In genomic region chr19:49407482-49408015, GRCh38 we compare ENCODE assay signal across 18 cellular contexts. TPM values are rescaled to one million over a fixed set of nuclear protein-coding genes. Genes with fewer than 3 reads are reported as not detected.
DNase-seq lines count a peak whose midpoint lies in the region; ATAC-seq and TF ChIP-seq lines count a peak whose summit lies in the region.
"Had no signal": no experiment of that assay in that cellular context is flagged by ENCODE, and none has a peak within 500 bp of the region (broad histone marks: within the 10 kb centered on the region; RNA-seq: fewer than 3 reads in every experiment).

No MANE protein-coding gene starts in this region.

- intact Hi-C loops in lower leg skin (cut with DNase I; ENCODE audit: low total_unique reads) (no loop called here), A673 (cut with micrococcal nuclease; ENCODE audit: unreplicated experiment) (no loop called here)

- H3F3A ChIP-seq in neural progenitor cell (ENCODE audit: low read depth) = peaks cover 26% of the 10 kb centered on the region

- TF ChIP-seq CTCF in neural progenitor cell (IDR thresholded peaks at IDR 0.05) (no peak), lower leg skin (IDR thresholded peaks at IDR 0.05) (no peak), foreskin keratinocyte (conservative IDR thresholded peaks at IDR 0.05) (no peak), A673 (conservative IDR thresholded peaks at IDR 0.05; ENCODE audit: low read depth, low read length) (no peak)

- no peaks in the 10 kb centered on the region for H3K27me3 ChIP-seq in CD4-positive, CD25-positive, alpha-beta regulatory T cell (ENCODE audit: control insufficient read depth, insufficient read depth, low read length)
- no peaks in the 10 kb centered on the region for H3K27me3 ChIP-seq in neural progenitor cell
- H3K27me3 ChIP-seq in foreskin keratinocyte = no peaks in the 10 kb centered on the region
- no peaks in the 10 kb centered on the region for H3K27me3 ChIP-seq in A673 (replicated peaks; ENCODE audit: insufficient read depth, low read depth, low read length, poor library complexity)
- H3K27me3 ChIP-seq: BE2C had no signal

- no peaks in the 10 kb centered on the region for H4K20me1 ChIP-seq in neural progenitor cell (ENCODE audit: low read depth)

- no peaks in the 10 kb centered on the region for H3K36me3 ChIP-seq in CD4-positive, CD25-positive, alpha-beta regulatory T cell (ENCODE audit: control insufficient read depth, insufficient read depth, low read length)
- H3K36me3 ChIP-seq in neural progenitor cell (no peaks in the 10 kb centered on the region), A673 (ENCODE audit: insufficient read depth, low read length, poor library complexity, severe bottlenecking) (no peaks in the 10 kb centered on the region)
- H3K36me3 ChIP-seq: BE2C, HAP-1 had no signal

- no peak overlapping the region for H3K27ac ChIP-seq in CD4-positive, CD25-positive, alpha-beta regulatory T cell (ENCODE audit: insufficient read depth, low read length, poor library complexity, severe bottlenecking)
- H3K27ac ChIP-seq in neural progenitor cell (no peak overlapping the region), foreskin keratinocyte (no peak overlapping the region), A673 (ENCODE audit: low read depth, low read length, poor library complexity, severe bottlenecking) (no peak overlapping the region)
- H3K27ac ChIP-seq: 22Rv1 had no signal

- H3K4me3 Mint-ChIP-seq in T-helper 2 cell treated with Interferon-gamma antibody and Interleukin-4, amounts not matched to agents 5 μg/mL and 100 μg/mL, for 36 hours = peak overlapping the region; percentile 54
- H3K4me3 Mint-ChIP-seq in CD4-positive, CD25-positive, alpha-beta regulatory T cell = peak overlapping the region in 1 of 4 donors; percentile 38
- peak overlapping the region in 1 of 3 donors; percentile 76 for H3K4me3 Mint-ChIP-seq in T-cell
- H3K4me3 Mint-ChIP-seq in neural progenitor cell = no peak overlapping the region

- ATAC-seq in CD4-positive, CD25-positive, alpha-beta regulatory T cell (ENCODE audit: low read depth in 2 of 2) = no peak
- ATAC-seq in T-cell (replicated peaks in 1 of 4) (peak in 1 of 4 experiments; percentile 19), foreskin keratinocyte (no peak)
- ATAC-seq: Panc1 had no signal

- POLR2A ChIA-PET in T-cell (lab: Charles Lee) = no interaction called here
- POLR2A ChIA-PET in A673 (lab: Charles Lee; ENCODE audit: low non-redundant PET) = no interaction called here

- peaks cover 5% of the 10 kb centered on the region for H3K36me3 Mint-ChIP-seq in T-helper 2 cell treated with Interferon-gamma antibody and Interleukin-4, amounts not matched to agents 5 μg/mL and 100 μg/mL, for 36 hours (ENCODE audit: low read depth)
- H3K36me3 Mint-ChIP-seq in CD4-positive, CD25-positive, alpha-beta regulatory T cell = no peaks in the 10 kb centered on the region
- H3K36me3 Mint-ChIP-seq in T-cell = no peaks in the 10 kb centered on the region
- H3K36me3 Mint-ChIP-seq in neural progenitor cell = no peaks in the 10 kb centered on the region

- H3K9ac ChIP-seq in neural progenitor cell = no peak overlapping the region

- no TSS peak for BruUV-seq in A673 (replicated peaks; lab: Mats Ljungman, UMichigan)

- H3K9me3 ChIP-seq in CD4-positive, CD25-positive, alpha-beta regulatory T cell (ENCODE audit: control insufficient read depth in 2 of 2, low read length in 2 of 2) = no peaks in the 10 kb centered on the region
- H3K9me3 ChIP-seq in neural progenitor cell (ENCODE audit: low read depth) (no peaks in the 10 kb centered on the region), A673 (ENCODE audit: low read depth, low read length, poor library complexity, severe bottlenecking) (no peaks in the 10 kb centered on the region)
- H3K9me3 ChIP-seq: BE2C, HAP-1 had no signal

- no peaks in the 10 kb centered on the region for H3K79me2 ChIP-seq in neural progenitor cell (ENCODE audit: low read depth)

- H3K9me3 Mint-ChIP-seq in T-helper 2 cell treated with Interferon-gamma antibody and Interleukin-4, amounts not matched to agents 5 μg/mL and 100 μg/mL, for 36 hours = no peaks in the 10 kb centered on the region
- no peaks in the 10 kb centered on the region for H3K9me3 Mint-ChIP-seq in CD4-positive, CD25-positive, alpha-beta regulatory T cell
- H3K9me3 Mint-ChIP-seq in T-cell = no peaks in the 10 kb centered on the region
- H3K9me3 Mint-ChIP-seq in neural progenitor cell = no peaks in the 10 kb centered on the region

- CTCF ChIA-PET in T-cell (lab: Charles Lee) = no interaction called here
- CTCF ChIA-PET in A673 (lab: Charles Lee) = no interaction called here

- H3K4me1 ChIP-seq in CD4-positive, CD25-positive, alpha-beta regulatory T cell (ENCODE audit: control insufficient read depth, insufficient read depth, low read length, poor library complexity, severe bottlenecking) = peaks cover 39% of the 10 kb centered on the region
- H3K4me1 ChIP-seq in neural progenitor cell (peaks cover 31% of the 10 kb centered on the region), foreskin keratinocyte (no peaks in the 10 kb centered on the region), A673 (ENCODE audit: insufficient read depth, low read length, poor library complexity, severe bottlenecking) (peaks cover 14% of the 10 kb centered on the region)
- H3K4me1 ChIP-seq: BE2C, HAP-1 had no signal

- peaks cover 58% of the 10 kb centered on the region for H3K4me1 Mint-ChIP-seq in T-helper 2 cell treated with Interferon-gamma antibody and Interleukin-4, amounts not matched to agents 5 μg/mL and 100 μg/mL, for 36 hours (ENCODE audit: low read depth)
- peaks cover 7 to 58% (median 40%) of the 10 kb centered on the region in 4 donors for H3K4me1 Mint-ChIP-seq in CD4-positive, CD25-positive, alpha-beta regulatory T cell
- H3K4me1 Mint-ChIP-seq in T-cell (peaks cover 56 to 71% (median 62%) of the 10 kb centered on the region in 3 donors), neural progenitor cell (peaks cover 36% of the 10 kb centered on the region)

- no peak overlapping the region for H3K4me2 ChIP-seq in neural progenitor cell

- TF ChIP-seq POLR2A in lower leg skin (IDR thresholded peaks at IDR 0.05) = no peak

- 89 to 90% methylated on average over 16 of the region's 16 CpGs for WGBS in lower leg skin, 2 donors

- H2AFZ ChIP-seq in neural progenitor cell (replicated peaks) = no peak overlapping the region

- peak overlapping the region; percentile 7 for H3K27ac Mint-ChIP-seq in T-helper 2 cell treated with Interferon-gamma antibody and Interleukin-4, amounts not matched to agents 5 μg/mL and 100 μg/mL, for 36 hours
- peak overlapping the region in 2 of 3 donors; percentile 73 to 79 for H3K27ac Mint-ChIP-seq in CD4-positive, CD25-positive, alpha-beta regulatory T cell
- peak overlapping the region; percentile 77 to 96 for H3K27ac Mint-ChIP-seq in T-cell
- peak overlapping the region; percentile 0 for H3K27ac Mint-ChIP-seq in neural progenitor cell

- H3K4me3 ChIP-seq in CD4-positive, CD25-positive, alpha-beta regulatory T cell (ENCODE audit: low read depth, low read length) = no peak overlapping the region
- H3K4me3 ChIP-seq in neural progenitor cell = no peak overlapping the region
- H3K4me3 ChIP-seq in lower leg skin (ENCODE audit: low read depth, poor library complexity, severe bottlenecking) = no peak overlapping the region
- H3K4me3 ChIP-seq in A673 (ENCODE audit: low read depth, low read length, poor library complexity, severe bottlenecking) = no peak overlapping the region
- H3K4me3 ChIP-seq: HAP-1 had no signal

- peaks cover 3% of the 10 kb centered on the region for H3K27me3 Mint-ChIP-seq in T-helper 2 cell treated with Interferon-gamma antibody and Interleukin-4, amounts not matched to agents 5 μg/mL and 100 μg/mL, for 36 hours (ENCODE audit: low read depth)
- H3K27me3 Mint-ChIP-seq in CD4-positive, CD25-positive, alpha-beta regulatory T cell = no peaks in the 10 kb centered on the region
- H3K27me3 Mint-ChIP-seq in T-cell (no peaks in the 10 kb centered on the region), neural progenitor cell (ENCODE audit: insufficient read depth, low read depth) (peaks cover 14% of the 10 kb centered on the region)

- no peak for DNase-seq in T-helper 2 cell treated with Interferon-gamma antibody and Interleukin-4, amounts not matched to agents 5 μg/mL and 100 μg/mL, for 36 hours (ENCODE audit: low spot score)
- DNase-seq in T-helper 2 cell (no peak), T-cell (no peak), neural progenitor cell (ENCODE audit: low spot score) (no peak), lower leg skin (ENCODE audit: low spot score in 2 of 2) (no peak), foreskin keratinocyte (no peak), A673 (ENCODE audit: low spot score) (no peak)
- no peak for DNase-seq in CD4-positive, CD25-positive, alpha-beta regulatory T cell
- DNase-seq: BE2C, DMS 273 treated with DMSO at 0.1 percent for 48 hours, GDM1, NCI-H2029, NCI-H2171 treated with DMSO at 0.1 percent for 48 hours, NCI-H510A, Right ventricle myocardium superior had no signal

RNA-seq across cellular contexts. Expression of gene PTH2, which starts 15.7 kb away (rescaled TPM):
- total RNA-seq in CD4-positive, CD25-positive, alpha-beta regulatory T cell = not detected
- polyA plus RNA-seq in CD4-positive, CD25-positive, alpha-beta regulatory T cell = not detected
- total RNA-seq in T-cell (not detected), neural progenitor cell (ENCODE audit: low replicate concordance) (not detected in 2 replicates), lower leg skin (not detected), foreskin keratinocyte (not detected in 2 replicates), A673 (2021) (not detected in 2 replicates)
- not detected in 2 replicates for polyA plus RNA-seq in foreskin keratinocyte
- total RNA-seq: Right ventricle myocardium superior had no signal

RNA-seq across cellular contexts. Expression of gene GFY, which starts 17.6 kb away (rescaled TPM):
- total RNA-seq in CD4-positive, CD25-positive, alpha-beta regulatory T cell = not detected
- polyA plus RNA-seq in CD4-positive, CD25-positive, alpha-beta regulatory T cell = not detected
- total RNA-seq in T-cell = under 1 TPM in 1 of 5 donors, not detected in 4; 0.16 TPM
- 0.09 TPM in 1 of 2 replicates, not detected in the other for total RNA-seq in neural progenitor cell (ENCODE audit: low replicate concordance)
- total RNA-seq in lower leg skin = not detected
- not detected in 2 replicates for total RNA-seq in foreskin keratinocyte
- polyA plus RNA-seq in foreskin keratinocyte = not detected in 2 replicates
- not detected in 2 replicates for total RNA-seq in A673 (2021)
- total RNA-seq: Right ventricle myocardium superior had no signal

RNA-seq across cellular contexts. Expression of gene KASH5, which starts 19.5 kb away (rescaled TPM):
- total RNA-seq in CD4-positive, CD25-positive, alpha-beta regulatory T cell = not detected
- polyA plus RNA-seq in CD4-positive, CD25-positive, alpha-beta regulatory T cell = not detected
- under 1 TPM in 2 of 5 donors, not detected in 3; 0.25 to 0.26 TPM for total RNA-seq in T-cell
- 0.59 TPM in 1 of 2 replicates, not detected in the other for total RNA-seq in neural progenitor cell (ENCODE audit: low replicate concordance)
- not detected for total RNA-seq in lower leg skin
- total RNA-seq in foreskin keratinocyte = not detected in 2 replicates
- polyA plus RNA-seq in foreskin keratinocyte = not detected in 2 replicates
- 0.37 TPM in 1 of 2 replicates, not detected in the other for total RNA-seq in A673 (2021)
- total RNA-seq: Right ventricle myocardium superior had no signal

RNA-seq across cellular contexts. Expression of gene SLC17A7, which starts 33.8 kb away (rescaled TPM):
- total RNA-seq in CD4-positive, CD25-positive, alpha-beta regulatory T cell = not detected
- polyA plus RNA-seq in CD4-positive, CD25-positive, alpha-beta regulatory T cell = not detected
- total RNA-seq in T-cell (under 1 TPM in 2 of 5 donors, not detected in 3; 0.09 to 0.20 TPM), neural progenitor cell (ENCODE audit: low replicate concordance) (1.4 TPM in 2 replicates), lower leg skin (1 to 10 TPM in 2 of 4 donors, under 1 TPM in 2; 0.38 to 1.4 (median 0.97) TPM), foreskin keratinocyte (not detected in 2 replicates), A673 (2021) (1.7 and 1.8 TPM in 2 replicates)
- polyA plus RNA-seq in foreskin keratinocyte = 0.04 TPM in 1 of 2 replicates, not detected in the other

RNA-seq across cellular contexts. Expression of gene DKKL1, which starts 43.9 kb away (rescaled TPM):
- not detected for total RNA-seq in CD4-positive, CD25-positive, alpha-beta regulatory T cell
- not detected for polyA plus RNA-seq in CD4-positive, CD25-positive, alpha-beta regulatory T cell
- total RNA-seq in T-cell (not detected), neural progenitor cell (ENCODE audit: low replicate concordance) (3.0 and 5.6 TPM in 2 replicates), lower leg skin (1 to 10 TPM in 1 of 4 donors, not detected in 3; 3.0 TPM), foreskin keratinocyte (0.25 and 0.31 TPM in 2 replicates), A673 (2021) (1.2 and 1.6 TPM in 2 replicates)
- 0.15 TPM in 1 of 2 replicates, not detected in the other for polyA plus RNA-seq in foreskin keratinocyte
- total RNA-seq: Right ventricle myocardium superior had no signal

Comparison
In these comparisons a context has a peak if more than half of its experiments do, and no peak if none do; other contexts are left out.
1. H3K27ac Mint-ChIP-seq: peak in every context shown above with its lines; median percentile 86 in T-cell; 76 in CD4-positive, CD25-positive, alpha-beta regulatory T cell; 7 in T-helper 2 cell treated with Interferon-gamma antibody and Interleukin-4, amounts not matched to agents 5 μg/mL and 100 μg/mL, for 36 hours; 0 in neural progenitor cell.